In genomic region chr14:90639641-90640040, GRCh38 we compare ENCODE assay signal across 1 cellular context.
TF ChIP-seq lines count a peak whose summit lies in the region.

No MANE protein-coding gene starts in this region.

TF ChIP-seq in H1, 55 proteins besides CTCF, POLR2A, EP300 and RAD21:
- TF ChIP-seq MAX (IDR thresholded peaks at IDR 0.05) (no peak), EGR1 (IDR thresholded peaks at IDR 0.05; ENCODE audit: borderline replicate concordance, low read depth, low read length) (no peak), CEBPB (IDR thresholded peaks at IDR 0.05; ENCODE audit: low read depth, low read length) (no peak), SAP30 (IDR thresholded peaks at IDR 0.05; ENCODE audit: insufficient read depth, insufficient replicate concordance, low read length) (no peak)
